Comparison of ENCODE assay signal across 8 cellular contexts in the genomic region with DNA sequence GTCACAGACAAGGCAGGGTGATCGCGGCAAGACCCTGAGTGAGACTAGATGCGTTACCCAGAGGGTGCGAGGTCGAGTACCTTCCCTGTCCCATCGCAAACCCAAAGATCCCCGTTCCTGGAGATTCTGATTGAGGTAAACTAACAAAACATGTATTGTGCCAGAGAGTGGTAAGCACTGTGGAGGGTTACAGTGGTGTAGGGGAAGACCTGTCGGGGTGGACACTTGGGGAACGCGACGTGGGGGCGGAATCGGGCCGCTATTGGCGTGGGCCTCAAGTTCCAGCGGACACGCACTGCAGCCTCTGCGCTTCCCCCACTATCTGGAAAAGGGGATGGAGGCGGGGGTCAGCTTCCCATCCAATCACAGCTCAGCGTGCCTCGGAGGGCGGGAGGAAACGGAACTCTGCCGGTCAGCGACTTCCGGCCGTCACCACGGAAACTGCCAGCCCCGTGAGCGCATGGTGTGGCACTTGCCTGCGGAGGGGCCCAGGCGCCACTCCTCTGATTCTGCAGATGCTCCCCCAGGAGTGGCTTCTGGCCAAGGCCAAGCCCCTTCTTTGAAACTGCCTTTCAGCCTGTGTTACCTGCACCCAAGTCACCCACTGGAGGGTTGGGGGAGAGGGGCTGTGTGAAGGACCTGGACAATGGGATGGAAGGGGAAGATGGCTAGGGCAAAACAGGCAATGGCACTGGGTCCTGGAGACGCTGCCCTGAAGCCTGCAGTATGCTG. TPM values are rescaled to one million over a fixed set of nuclear protein-coding genes. Genes with fewer than 3 reads are reported as not detected.
A peak's percentile ranks its signal among the peaks of the same experiment; 100 is the strongest.
DNase-seq lines count a peak whose midpoint lies in the region; ATAC-seq, FAIRE-seq and TF ChIP-seq lines count a peak whose summit lies in the region.

No MANE protein-coding gene starts in this region.

- peaks cover 14 to 33% of the 10 kb centered on the region in 2 experiments for H3K4me1 Mint-ChIP-seq in H9

- H3K4me3 ChIP-seq in bronchial epithelial cell (ENCODE audit: low read depth, low read length) (peak overlapping the region; percentile 89), spleen (peak overlapping the region; percentile 48 to 90 (median 62))

- no peak overlapping the region for H2BK15ac ChIP-seq in H9 (ENCODE audit: low read depth, low read length)

- H3K36me3 ChIP-seq in bronchial epithelial cell (ENCODE audit: control insufficient read depth, insufficient read depth, low read length) = peaks cover 9% of the 10 kb centered on the region
- H3K36me3 ChIP-seq in spleen = peaks cover 0 to 19% (median 15%) of the 10 kb centered on the region in 6 donors

- peak overlapping the region; percentile 2 for H4K5ac ChIP-seq in H9 (ENCODE audit: insufficient read length, low read depth, low read length)

- no peaks in the 10 kb centered on the region for H3K4me1 ChIP-seq in H9 (ENCODE audit: insufficient read depth, low read length)
- peaks cover 51 to 84% (median 66%) of the 10 kb centered on the region in 6 donors for H3K4me1 ChIP-seq in spleen

- no peak overlapping the region for H2AFZ ChIP-seq in H9 (ENCODE audit: low read length)

- no peak for FAIRE-seq in bronchial epithelial cell (lab: Jason Lieb, UNC)

- intact Hi-C loops in spleen (cut with DNase I; ENCODE audit: low total_unique reads) = no loop called here

- no CpG with 5 or more reads among the region's 33 CpGs for WGBS in H9 (ENCODE audit: extremely low coverage, insufficient read length, low lambda C conversion rate)
- 1 to 2% (median 2%) methylated on average over 21 to 33 of the region's 33 CpGs for WGBS in spleen, 5 donors

- no peaks in the 10 kb centered on the region; a peak in 1 of 5 replicates for H3K9me3 Mint-ChIP-seq in H9

- no peak overlapping the region for H2BK20ac ChIP-seq in H9 (ENCODE audit: low read depth, low read length, poor library complexity, severe bottlenecking)

- H3K56ac ChIP-seq in H9 (ENCODE audit: insufficient read length, low read depth, low read length) = no peak overlapping the region

- H2BK12ac ChIP-seq in H9 (ENCODE audit: insufficient read length, low read depth, low read length) = no peak overlapping the region

- H2AK5ac ChIP-seq in H9 (ENCODE audit: insufficient read length, low read length) = no peak overlapping the region

- peak overlapping the region; percentile 93 for H3K18ac ChIP-seq in H9 (ENCODE audit: insufficient read length, low read depth, low read length)

- no peak overlapping the region for H3K23ac ChIP-seq in H9 (ENCODE audit: insufficient read length, low read depth, low read length)

- peak overlapping the region; percentile 56 for H2BK5ac ChIP-seq in H9 (ENCODE audit: insufficient read length, low read length)

- no peaks in the 10 kb centered on the region for H3K9me3 ChIP-seq in H9 (ENCODE audit: control insufficient read depth, low read depth, low read length)
- no peaks in the 10 kb centered on the region for H3K9me3 ChIP-seq in spleen

- peak overlapping the region; percentile 96 for H3K4me3 Mint-ChIP-seq in H9

- H3K27ac Mint-ChIP-seq in H9 = peak overlapping the region; percentile 100

- H3K27me3 ChIP-seq in H9 (ENCODE audit: insufficient read depth, low read length) (no peaks in the 10 kb centered on the region), bronchial epithelial cell (ENCODE audit: control insufficient read depth, insufficient read depth, low read length) (no peaks in the 10 kb centered on the region), spleen (replicated peaks in 1 of 7) (peaks cover 0 to 27% (median 0%) of the 10 kb centered on the region in 7 donors)

- DNase-seq in CD1c-positive myeloid dendritic cell (ENCODE audit: extremely low spot score) (peak; percentile 90), H9 (peak; percentile 95), SK-MEL-5 (ENCODE audit: low read depth, low spot score) (peak; percentile 93), bronchial epithelial cell (ENCODE audit: low read depth) (peak; percentile 70), inferior parietal cortex (ENCODE audit: extremely low spot score) (peak; percentile 87), spleen (peak; percentile 95)

- peak overlapping the region; percentile 67 for H3K4me2 ChIP-seq in H9 (ENCODE audit: insufficient read depth, insufficient read length, low read length)

- peak overlapping the region; percentile 85; the same call in 1 of the 2 replicates for H3K14ac ChIP-seq in H9 (ENCODE audit: insufficient read depth, low read length)

- in situ Hi-C loops in SK-MEL-5 (cut with HindIII; ENCODE audit: low pct_unique_long_range_greater_than_20kb, low sequenced_read_pairs) = no loop called here

- peaks cover 8% of the 10 kb centered on the region; the same call in 1 of the 2 replicates for H3K79me2 ChIP-seq in H9 (ENCODE audit: insufficient read depth, low read length)

- H3K9ac ChIP-seq in H9 (ENCODE audit: extremely low read depth, insufficient read length, low read length) = peak overlapping the region; percentile 95

- H4K91ac ChIP-seq in H9 (ENCODE audit: insufficient read length, low read depth, low read length) = no peak overlapping the region

- H2BK120ac ChIP-seq in H9 (ENCODE audit: low read depth, low read length, poor library complexity, severe bottlenecking) = no peak overlapping the region

- ATAC-seq in HG03520 (IDR thresholded peaks at IDR 0.05; ENCODE audit: unreplicated experiment) = no peak
- ATAC-seq in HG03025 (IDR thresholded peaks at IDR 0.05; ENCODE audit: low FRiP score, unreplicated experiment) = no peak

- no peak for TF ChIP-seq POLR2A in spleen (IDR thresholded peaks at IDR 0.05)

- no peak overlapping the region for H3T11ph ChIP-seq in H9 (ENCODE audit: low read length)

- H3K27ac ChIP-seq in H9 (ENCODE audit: insufficient read length, low read depth, low read length) (peak overlapping the region; percentile 60), spleen (peak overlapping the region; percentile 95 to 100 (median 99))

- no peaks in the 10 kb centered on the region for H4K20me1 ChIP-seq in H9 (ENCODE audit: control insufficient read depth, insufficient read depth, insufficient read length)

- no peaks in the 10 kb centered on the region for H3K79me1 ChIP-seq in H9 (ENCODE audit: insufficient read depth, low read depth, low read length, poor library complexity, severe bottlenecking)

- H3K4ac ChIP-seq in H9 (ENCODE audit: low read depth, low read length) = no peak overlapping the region

- H4K8ac ChIP-seq in H9 (replicated peaks; ENCODE audit: insufficient read length, low read depth, low read length) = no peak overlapping the region

- H3K27me3 Mint-ChIP-seq in H9 (ENCODE audit: low read depth) = peaks cover 1% of the 10 kb centered on the region; the same call in 1 of the 2 replicates

- peaks cover 16 to 41% (median 26%) of the 10 kb centered on the region in 3 experiments; a peak in 6 of 7 replicates for H3K36me3 Mint-ChIP-seq in H9 (ENCODE audit: insufficient read depth in 1 of 3, low read depth in 3 of 3)

- no peak for TF ChIP-seq CTCF in H9 (conservative IDR thresholded peaks at IDR 0.05)
- TF ChIP-seq CTCF in bronchial epithelial cell (IDR thresholded peaks at IDR 0.05; ENCODE audit: insufficient read depth, low read length, severe bottlenecking) = no peak
- no peak for TF ChIP-seq CTCF in spleen (IDR thresholded peaks at IDR 0.05 in 8 of 11, conservative IDR thresholded peaks at IDR 0.05 in 3 of 11)

- peaks cover 7% of the 10 kb centered on the region for H3K23me2 ChIP-seq in H9 (ENCODE audit: insufficient read length, low read depth, low read length, poor library complexity, severe bottlenecking)

RNA-seq across cellular contexts. Expression of gene UBE2M, which starts 1.0 kb away (rescaled TPM):
- total RNA-seq in H9 (2021) = 127 and 136 TPM in 2 replicates
- 82.8 and 85.3 TPM in 2 replicates for total RNA-seq in SK-MEL-5 (2014; rRNA removed; shearing (Covaris generic))
- polyA plus RNA-seq in SK-MEL-5 (2015; cell fraction: cytosol; rRNA removed) = 99.9 and 125 TPM in 2 replicates
- polyA plus RNA-seq in SK-MEL-5 (2015; cell fraction: nucleus; rRNA removed) = 35.6 and 108 TPM in 2 replicates
- total RNA-seq in bronchial epithelial cell = 128 and 159 TPM in 2 replicates
- 10 to 100 TPM; 19.1 to 66.9 (median 44.0) TPM for total RNA-seq in spleen
- polyA plus RNA-seq in spleen = 10 to 100 TPM; 33.2 to 47.3 (median 36.9) TPM

RNA-seq across cellular contexts. Expression of gene CHMP2A, which starts 4.5 kb away (rescaled TPM):
- total RNA-seq in H9 (2021) = 105 and 109 TPM in 2 replicates
- 82.6 and 89.4 TPM in 2 replicates for total RNA-seq in SK-MEL-5 (2014; rRNA removed; shearing (Covaris generic))
- 132 and 169 TPM in 2 replicates for polyA plus RNA-seq in SK-MEL-5 (2015; cell fraction: cytosol; rRNA removed)
- polyA plus RNA-seq in SK-MEL-5 (2015; cell fraction: nucleus; rRNA removed) = 44.7 and 45.9 TPM in 2 replicates
- total RNA-seq in bronchial epithelial cell = 166 and 219 TPM in 2 replicates
- 100 to 1,000 TPM in 3 of 7 donors, 10 to 100 TPM in 4; 79.9 to 115 (median 89.9) TPM for total RNA-seq in spleen
- 100 to 1,000 TPM; 112 to 124 (median 121) TPM for polyA plus RNA-seq in spleen

RNA-seq across cellular contexts. Expression of gene MZF1, which starts 13.7 kb away (rescaled TPM):
- total RNA-seq in H9 (2021) (23.6 and 24.2 TPM in 2 replicates), bronchial epithelial cell (14.7 and 17.8 TPM in 2 replicates), spleen (10 to 100 TPM; 27.7 to 41.6 (median 35.7) TPM)
- 5.4 and 5.9 TPM in 2 replicates for total RNA-seq in SK-MEL-5 (2014; rRNA removed; shearing (Covaris generic))
- polyA plus RNA-seq in SK-MEL-5 (2015; cell fraction: cytosol; rRNA removed) = 5.4 and 5.9 TPM in 2 replicates
- 145 and 168 TPM in 2 replicates for polyA plus RNA-seq in SK-MEL-5 (2015; cell fraction: nucleus; rRNA removed)
- polyA plus RNA-seq in spleen = 10 to 100 TPM; 13.2 to 23.0 (median 20.6) TPM

RNA-seq across cellular contexts. Expression of gene TRIM28, which starts 15.6 kb away (rescaled TPM):
- 1,058 and 1,084 TPM in 2 replicates for total RNA-seq in H9 (2021)
- total RNA-seq in SK-MEL-5 (2014; rRNA removed; shearing (Covaris generic)) = 346 and 425 TPM in 2 replicates
- 376 and 392 TPM in 2 replicates for polyA plus RNA-seq in SK-MEL-5 (2015; cell fraction: cytosol; rRNA removed)
- polyA plus RNA-seq in SK-MEL-5 (2015; cell fraction: nucleus; rRNA removed) = 707 and 730 TPM in 2 replicates
- total RNA-seq in bronchial epithelial cell = 270 and 277 TPM in 2 replicates
- 100 to 1,000 TPM; 216 to 294 (median 232) TPM for total RNA-seq in spleen
- polyA plus RNA-seq in spleen = 100 to 1,000 TPM; 181 to 233 (median 183) TPM

RNA-seq across cellular contexts. Expression of gene ZBTB45, which starts 39.8 kb away (rescaled TPM):
- total RNA-seq in H9 (2021) (18.7 and 18.8 TPM in 2 replicates), bronchial epithelial cell (3.4 and 5.1 TPM in 2 replicates), spleen (10 to 100 TPM; 11.1 to 16.0 (median 13.0) TPM)
- total RNA-seq in SK-MEL-5 (2014; rRNA removed; shearing (Covaris generic)) = 1.9 and 3.3 TPM in 2 replicates
- polyA plus RNA-seq in SK-MEL-5 (2015; cell fraction: cytosol; rRNA removed) = 9.3 and 12.6 TPM in 2 replicates
- polyA plus RNA-seq in SK-MEL-5 (2015; cell fraction: nucleus; rRNA removed) = 6.0 and 8.2 TPM in 2 replicates
- polyA plus RNA-seq in spleen = 1 to 10 TPM; 4.0 to 8.8 (median 4.4) TPM
